ENCODE assay signal across 1 cellular context in the genomic region with DNA sequence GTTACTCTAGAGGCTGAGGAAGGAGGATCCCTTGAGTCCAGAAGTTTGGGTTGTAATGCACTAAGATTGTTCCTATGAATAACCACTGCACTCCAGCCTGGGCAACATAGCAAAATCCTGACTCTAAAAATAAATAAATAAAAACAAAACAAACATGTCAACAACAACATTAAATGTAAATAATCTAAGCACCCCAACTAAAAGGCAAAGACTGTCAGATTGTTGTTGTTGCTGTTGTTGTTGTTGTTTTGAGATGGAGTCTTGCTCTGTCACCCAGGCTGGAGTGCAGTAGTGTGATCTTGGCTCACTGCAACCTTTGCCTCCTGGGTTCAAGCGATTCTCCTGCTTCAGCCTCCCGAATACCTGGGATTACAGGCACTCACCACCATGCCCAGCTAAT. TPM values are rescaled to one million over a fixed set of nuclear protein-coding genes. Genes with fewer than 3 reads are reported as not detected.
A peak's percentile ranks its signal among the peaks of the same experiment; 100 is the strongest.
DNase-seq lines count a peak whose midpoint lies in the region; ATAC-seq, FAIRE-seq and TF ChIP-seq lines count a peak whose summit lies in the region.
"Not testable (repeated sequence)": the region's sequence is repeated elsewhere in the genome, so short reads cannot be mapped to it uniquely, and the experiment has no call there.

No MANE protein-coding gene starts in this region.

- CTCF ChIA-PET in K562 (lab: Yijun Ruan, JAX; ENCODE audit: low intra/inter-chr PET ratio): not testable (repeated sequence)

- H3K79me2 ChIP-seq in K562 (ENCODE audit: control insufficient read depth, insufficient read depth, low read length): not testable (repeated sequence)

- H3K4me3 ChIP-seq in K562: not testable (repeated sequence)

- not testable (repeated sequence) for TF ChIP-seq POLR2A in K562 (conservative IDR thresholded peaks at IDR 0.05)

- TF ChIP-seq CTCF in K562 (IDR thresholded peaks at IDR 0.05 in 2 of 3, conservative IDR thresholded peaks at IDR 0.05 in 1 of 3; ENCODE audit: insufficient read depth in 2 of 3, low read depth in 1 of 3, low read length in 3 of 3): not testable (repeated sequence)

- H3K4me2 ChIP-seq in K562 (ENCODE audit: insufficient read depth, low read length): not testable (repeated sequence)

- in situ Hi-C loops in K562 (cut with MboI): not testable (repeated sequence)

- TF ChIP-seq EP300 in K562 (IDR thresholded peaks at IDR 0.05; ENCODE audit: low read length): not testable (repeated sequence)

- TF ChIP-seq RAD21 in K562 (CRISPR knock-in tag; conservative IDR thresholded peaks at IDR 0.05 in 1 of 2, IDR thresholded peaks at IDR 0.05 in 1 of 2): not testable (repeated sequence)

- H3K27me3 ChIP-seq in K562 (ENCODE audit: control insufficient read depth in 2 of 2, insufficient read depth in 2 of 2, low read length in 2 of 2): not testable (repeated sequence)

- 23% methylated on average over 2 of the region's 2 CpGs for WGBS in K562 (ENCODE audit: insufficient coverage, low coverage, missing lambda C conversion rate)

- not testable (repeated sequence) for H3K9ac ChIP-seq in K562 (ENCODE audit: insufficient read depth in 1 of 2, low read depth in 2 of 2, low read length in 2 of 2)

- not testable (repeated sequence) for H3K9me3 ChIP-seq in K562 (replicated peaks; ENCODE audit: control insufficient read depth, insufficient read depth, low read depth, low read length)

- POLR2A ChIA-PET in K562 (lab: Yijun Ruan, JAX): not testable (repeated sequence)

- not testable (repeated sequence) for H4K20me1 ChIP-seq in K562 (replicated peaks; ENCODE audit: control insufficient read depth, insufficient read depth, low read length)

- BruUV-seq in K562 (replicated peaks; lab: Mats Ljungman, UMichigan): not testable (repeated sequence)

- ATAC-seq in K562: not testable (repeated sequence)

- not testable (repeated sequence) for H2AFZ ChIP-seq in K562 (ENCODE audit: low read depth, low read length)

- H3K36me3 ChIP-seq in K562 (ENCODE audit: control insufficient read depth, insufficient read depth, low read length): not testable (repeated sequence)

- intact Hi-C loops in K562 (cut with micrococcal nuclease): not testable (repeated sequence)

- not testable (repeated sequence) for H3K9me1 ChIP-seq in K562 (ENCODE audit: control insufficient read depth, insufficient read depth, low read length)

- not testable (repeated sequence) for H3K27ac ChIP-seq in K562 (ENCODE audit: extremely low read depth, low read depth, low read length)

- not testable (repeated sequence) for H3K4me1 ChIP-seq in K562 (replicated peaks in 1 of 2; ENCODE audit: control insufficient read depth in 2 of 2, insufficient read depth in 2 of 2, low read length in 2 of 2)

- not testable (repeated sequence) for FAIRE-seq in K562 (lab: Jason Lieb, UNC)

- DNase-seq in K562 (ENCODE audit: extremely low read depth in 1 of 4, low spot score in 3 of 4): not testable (repeated sequence)

TF ChIP-seq in K562, 482 proteins besides CTCF, POLR2A, EP300 and RAD21:
- TF ChIP-seq ZNF507 (tag; conservative IDR thresholded peaks at IDR 0.05): peak; percentile 91

RNA-seq across cellular contexts. Expression of gene CLHC1, which starts 40.2 kb away (rescaled TPM):
- total RNA-seq in K562 (2011; cell fraction: chromatin; rRNA removed; ENCODE audit: low replicate concordance): 28.4 and 58.9 TPM in 2 replicates
- 14.8 and 18.8 TPM in 2 replicates for total RNA-seq in K562 (2011; cell fraction: nucleolus; rRNA removed)
- total RNA-seq in K562 (2011; cell fraction: nucleoplasm; rRNA removed): 26.7 and 42.7 TPM in 2 replicates
- 6.5 and 8.5 TPM in 2 replicates for total RNA-seq in K562 (2014; rRNA removed)
- total RNA-seq in K562 (2014; rRNA removed; fragmentation: Illumina TruSeq; extraction: Trizol): 14.3 and 14.5 TPM in 2 replicates
- 9.0 and 11.0 TPM in 2 replicates for total RNA-seq in K562 (2015; rRNA removed; fragmentation: Illumina TruSeq; extraction: Trizol)
- 6.1 and 8.6 TPM in 2 replicates for total RNA-seq in K562 (2021)
- polyA plus RNA-seq in K562 (2011; rRNA removed): 11.7 and 13.3 TPM in 2 replicates
- 0.79 and 3.4 TPM in 2 replicates for polyA plus RNA-seq in K562 (2011; cell fraction: cytosol; rRNA removed)
- polyA plus RNA-seq in K562 (2011; cell fraction: nucleus; rRNA removed): 15.8 and 17.1 TPM in 2 replicates
- 5.0 and 10.8 TPM in 2 replicates for polyA plus RNA-seq in K562 (2012)
- polyA plus RNA-seq in K562 (2014; fragmentation: Illumina TruSeq; extraction: Trizol): 5.1 and 5.9 TPM in 2 replicates
- polyA plus RNA-seq in K562 (2014; fragmentation: Nextera tagmentation; extraction: Ambion mirVana): 1 to 10 TPM; 3.7 to 4.6 TPM
- 10.4 and 12.9 TPM in 2 replicates for polyA plus RNA-seq in K562 (2014; rRNA removed)
- polyA minus RNA-seq in K562 (2011; rRNA and poly(A)+ RNA removed): 13.6 and 19.5 TPM in 2 replicates
- 3.7 and 5.2 TPM in 2 replicates for polyA minus RNA-seq in K562 (2011; cell fraction: cytosol; rRNA and poly(A)+ RNA removed)
- 16.2 and 28.9 TPM in 2 replicates for polyA minus RNA-seq in K562 (2011; cell fraction: nucleus; rRNA and poly(A)+ RNA removed)

RNA-seq across cellular contexts. Expression of gene RPS27A, which starts 40.6 kb away (rescaled TPM):
- 331 and 344 TPM in 2 replicates for total RNA-seq in K562 (2011; cell fraction: chromatin; rRNA removed; ENCODE audit: low replicate concordance)
- total RNA-seq in K562 (2011; cell fraction: nucleolus; rRNA removed): 339 and 368 TPM in 2 replicates
- total RNA-seq in K562 (2011; cell fraction: nucleoplasm; rRNA removed): 601 and 1,012 TPM in 2 replicates
- total RNA-seq in K562 (2014; rRNA removed) (1,654 and 1,685 TPM in 2 replicates), K562 (2014; rRNA removed; fragmentation: Illumina TruSeq; extraction: Trizol) (3,037 and 3,271 TPM in 2 replicates), K562 (2015; rRNA removed; fragmentation: Illumina TruSeq; extraction: Trizol) (2,063 and 2,242 TPM in 2 replicates), K562 (2021) (1,392 and 1,538 TPM in 2 replicates)
- polyA plus RNA-seq in K562 (2011; rRNA removed) (3,088 and 3,282 TPM in 2 replicates), K562 (2014; fragmentation: Illumina TruSeq; extraction: Trizol) (1,383 and 1,726 TPM in 2 replicates), K562 (2014; fragmentation: Nextera tagmentation; extraction: Ambion mirVana) (1,000 to 10,000 TPM; 2,423 to 2,945 TPM), K562 (2014; rRNA removed) (2,195 and 2,258 TPM in 2 replicates)
- polyA plus RNA-seq in K562 (2011; cell fraction: cytosol; rRNA removed): 748 and 1,744 TPM in 2 replicates
- 371 and 883 TPM in 2 replicates for polyA plus RNA-seq in K562 (2011; cell fraction: nucleus; rRNA removed)
- polyA plus RNA-seq in K562 (2012): 2,166 and 2,345 TPM in 2 replicates
- polyA minus RNA-seq in K562 (2011; rRNA and poly(A)+ RNA removed): 1,049 and 1,123 TPM in 2 replicates
- polyA minus RNA-seq in K562 (2011; cell fraction: cytosol; rRNA and poly(A)+ RNA removed): 396 and 500 TPM in 2 replicates
- polyA minus RNA-seq in K562 (2011; cell fraction: nucleus; rRNA and poly(A)+ RNA removed): 165 and 328 TPM in 2 replicates
